ENCODE assay signal across 22 cellular contexts in genomic region chr11:82194521-82194920, GRCh38.
DNase-seq lines count a peak whose midpoint lies in the region; ATAC-seq, FAIRE-seq and TF ChIP-seq lines count a peak whose summit lies in the region.
"Had no signal": no experiment of that assay in that cellular context is flagged by ENCODE, and none has a peak within 500 bp of the region (broad histone marks: within the 10 kb centered on the region; RNA-seq: fewer than 3 reads in every experiment).

No MANE protein-coding gene starts in this region.

- no peaks in the 10 kb centered on the region for H3K36me3 Mint-ChIP-seq in WTC11
- H3K36me3 Mint-ChIP-seq: activated naive CD8-positive, alpha-beta T cell treated with anti-CD3 and anti-CD28 coated beads for 36 hours; CD8-positive, alpha-beta T cell; T-cell had no signal

- CTCF ChIA-PET in WTC11 (lab: Charles Lee): no interaction called here

- no peak for FAIRE-seq in small intestine (lab: Jason Lieb, UNC)
- FAIRE-seq: TTC549 had no signal

- POLR2A ChIA-PET in WTC11 (lab: Charles Lee): no interaction called here

- no peak for DNase-seq in WTC11 (ENCODE audit: low spot score)
- peak; percentile 30 for DNase-seq in small intestine
- DNase-seq in mucosa of descending colon: no peak
- DNase-seq in DMS 273 (lab: John Stamatoyannopoulos, UW; ENCODE audit: unreplicated experiment): no peak
- DNase-seq in cortex of kidney (lab: John Stamatoyannopoulos, UW): no peak
- DNase-seq: activated CD4-positive, alpha-beta T cell treated with anti-CD3 and anti-CD28 coated beads for 4 hours; activated naive CD8-positive, alpha-beta T cell treated with anti-CD3 and anti-CD28 coated beads for 36 hours; CD8-positive, alpha-beta T cell; head of caudate nucleus; NCI-H1436; NCI-H2171; NCI-H526 treated with DMSO at 0.1 percent for 48 hours; SHP77; T-cell; upper lobe of left lung had no signal

- no peaks in the 10 kb centered on the region for H3K27me3 ChIP-seq in small intestine (ENCODE audit: control insufficient read depth in 2 of 2, insufficient read depth in 2 of 2, low read length in 2 of 2)
- H3K27me3 ChIP-seq: upper lobe of left lung had no signal

- intact Hi-C loops in mucosa of descending colon (cut with DNase I, micrococcal nuclease): no loop called here

- H3K9me3 ChIP-seq in small intestine (ENCODE audit: control insufficient read depth, low read depth): no peaks in the 10 kb centered on the region
- H3K9me3 ChIP-seq in mucosa of descending colon: no peaks in the 10 kb centered on the region
- H3K9me3 ChIP-seq: upper lobe of left lung had no signal

- H3K4me3 Mint-ChIP-seq in WTC11: no peak overlapping the region
- H3K4me3 Mint-ChIP-seq: activated naive CD8-positive, alpha-beta T cell treated with anti-CD3 and anti-CD28 coated beads for 36 hours; activated T-helper 17 cell treated with anti-CD3 and anti-CD28 coated beads, Interleukin-2, amount 50 U/mL, for 72 hours; CD8-positive, alpha-beta T cell; neural crest cell; T-cell had no signal

- ATAC-seq in GM21529 (IDR thresholded peaks at IDR 0.05; ENCODE audit: unreplicated experiment) (peak; percentile 80), HG03103 (IDR thresholded peaks at IDR 0.05; ENCODE audit: low read depth, unreplicated experiment) (peak; percentile 72), WTC11 (peak; percentile 47), HG02759 (IDR thresholded peaks at IDR 0.05; ENCODE audit: unreplicated experiment) (no peak), mucosa of descending colon (no peak)
- ATAC-seq: activated T-helper 17 cell treated with anti-CD3 and anti-CD28 coated beads, Interleukin-2, amount 50 U/mL, for 72 hours; CD8-positive, alpha-beta T cell; T-cell had no signal

- WGBS in small intestine, 3 donors: 10 to 66% (median 38%) methylated on average over 7 of the region's 7 CpGs

- H3K27me3 Mint-ChIP-seq in WTC11 (ENCODE audit: low read depth): no peaks in the 10 kb centered on the region
- H3K27me3 Mint-ChIP-seq: activated naive CD8-positive, alpha-beta T cell treated with anti-CD3 and anti-CD28 coated beads for 36 hours; activated T-helper 17 cell treated with anti-CD3 and anti-CD28 coated beads, Interleukin-2, amount 50 U/mL, for 72 hours; T-cell had no signal

- H3K36me3 ChIP-seq in small intestine (ENCODE audit: control insufficient read depth in 2 of 2, insufficient read depth in 2 of 2, low read length in 2 of 2): no peaks in the 10 kb centered on the region
- H3K36me3 ChIP-seq in mucosa of descending colon (ENCODE audit: low read depth): no peaks in the 10 kb centered on the region
- H3K36me3 ChIP-seq: upper lobe of left lung had no signal

- H3K4me1 Mint-ChIP-seq in WTC11: no peaks in the 10 kb centered on the region
- H3K4me1 Mint-ChIP-seq: activated naive CD8-positive, alpha-beta T cell treated with anti-CD3 and anti-CD28 coated beads for 36 hours; activated T-helper 17 cell treated with anti-CD3 and anti-CD28 coated beads, Interleukin-2, amount 50 U/mL, for 72 hours; neural crest cell; T-cell had no signal

- H3K4me1 ChIP-seq in small intestine (ENCODE audit: control insufficient read depth in 2 of 2, insufficient read depth in 1 of 2, low read depth in 1 of 2, low read length in 1 of 2): no peaks in the 10 kb centered on the region
- no peaks in the 10 kb centered on the region for H3K4me1 ChIP-seq in mucosa of descending colon (ENCODE audit: low read depth)
- H3K4me1 ChIP-seq: upper lobe of left lung had no signal

- H3K9me3 Mint-ChIP-seq in WTC11: no peaks in the 10 kb centered on the region
- H3K9me3 Mint-ChIP-seq: activated naive CD8-positive, alpha-beta T cell treated with anti-CD3 and anti-CD28 coated beads for 36 hours; CD8-positive, alpha-beta T cell; neural crest cell; T-cell had no signal

- H3K27ac ChIP-seq in small intestine (ENCODE audit: low read depth in 1 of 2, low read length in 1 of 2): no peak overlapping the region
- H3K27ac ChIP-seq: skin epidermis, upper lobe of left lung had no signal

- no peak overlapping the region for H3K4me3 ChIP-seq in small intestine (ENCODE audit: low read depth in 1 of 2, low read length in 2 of 2)
- H3K4me3 ChIP-seq in mucosa of descending colon: no peak overlapping the region
- H3K4me3 ChIP-seq: skin epidermis, upper lobe of left lung had no signal

- no peak overlapping the region for H3K27ac Mint-ChIP-seq in WTC11
- H3K27ac Mint-ChIP-seq: activated naive CD8-positive, alpha-beta T cell treated with anti-CD3 and anti-CD28 coated beads for 36 hours; activated T-helper 17 cell treated with anti-CD3 and anti-CD28 coated beads, Interleukin-2, amount 50 U/mL, for 72 hours; CD8-positive, alpha-beta T cell; T-cell had no signal

- TF ChIP-seq CTCF in WTC11 (IDR thresholded peaks at IDR 0.05): no peak
- no peak for TF ChIP-seq CTCF in mucosa of descending colon (IDR thresholded peaks at IDR 0.05)

TF ChIP-seq in WTC11, 78 proteins besides CTCF, POLR2A, EP300 and RAD21 (continues in another document):
- TF ChIP-seq, protein P1, sequence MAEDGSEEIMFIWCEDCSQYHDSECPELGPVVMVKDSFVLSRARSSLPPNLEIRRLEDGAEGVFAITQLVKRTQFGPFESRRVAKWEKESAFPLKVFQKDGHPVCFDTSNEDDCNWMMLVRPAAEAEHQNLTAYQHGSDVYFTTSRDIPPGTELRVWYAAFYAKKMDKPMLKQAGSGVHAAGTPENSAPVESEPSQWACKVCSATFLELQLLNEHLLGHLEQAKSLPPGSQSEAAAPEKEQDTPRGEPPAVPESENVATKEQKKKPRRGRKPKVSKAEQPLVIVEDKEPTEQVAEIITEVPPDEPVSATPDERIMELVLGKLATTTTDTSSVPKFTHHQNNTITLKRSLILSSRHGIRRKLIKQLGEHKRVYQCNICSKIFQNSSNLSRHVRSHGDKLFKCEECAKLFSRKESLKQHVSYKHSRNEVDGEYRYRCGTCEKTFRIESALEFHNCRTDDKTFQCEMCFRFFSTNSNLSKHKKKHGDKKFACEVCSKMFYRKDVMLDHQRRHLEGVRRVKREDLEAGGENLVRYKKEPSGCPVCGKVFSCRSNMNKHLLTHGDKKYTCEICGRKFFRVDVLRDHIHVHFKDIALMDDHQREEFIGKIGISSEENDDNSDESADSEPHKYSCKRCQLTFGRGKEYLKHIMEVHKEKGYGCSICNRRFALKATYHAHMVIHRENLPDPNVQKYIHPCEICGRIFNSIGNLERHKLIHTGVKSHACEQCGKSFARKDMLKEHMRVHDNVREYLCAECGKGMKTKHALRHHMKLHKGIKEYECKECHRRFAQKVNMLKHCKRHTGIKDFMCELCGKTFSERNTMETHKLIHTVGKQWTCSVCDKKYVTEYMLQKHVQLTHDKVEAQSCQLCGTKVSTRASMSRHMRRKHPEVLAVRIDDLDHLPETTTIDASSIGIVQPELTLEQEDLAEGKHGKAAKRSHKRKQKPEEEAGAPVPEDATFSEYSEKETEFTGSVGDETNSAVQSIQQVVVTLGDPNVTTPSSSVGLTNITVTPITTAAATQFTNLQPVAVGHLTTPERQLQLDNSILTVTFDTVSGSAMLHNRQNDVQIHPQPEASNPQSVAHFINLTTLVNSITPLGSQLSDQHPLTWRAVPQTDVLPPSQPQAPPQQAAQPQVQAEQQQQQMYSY (CRISPR knock-in tag; IDR thresholded peaks at IDR 0.05): no peak
- no peak for TF ChIP-seq CREM (CRISPR knock-in tag; IDR thresholded peaks at IDR 0.05)
- no peak for TF ChIP-seq FOXJ3 (CRISPR knock-in tag; IDR thresholded peaks at IDR 0.05; ENCODE audit: borderline replicate concordance)
- no peak for TF ChIP-seq ATF2 (CRISPR knock-in tag; IDR thresholded peaks at IDR 0.05; ENCODE audit: borderline replicate concordance, low read depth)
- TF ChIP-seq SP1 (CRISPR knock-in tag; conservative IDR thresholded peaks at IDR 0.05): no peak
- TF ChIP-seq, protein P2, sequence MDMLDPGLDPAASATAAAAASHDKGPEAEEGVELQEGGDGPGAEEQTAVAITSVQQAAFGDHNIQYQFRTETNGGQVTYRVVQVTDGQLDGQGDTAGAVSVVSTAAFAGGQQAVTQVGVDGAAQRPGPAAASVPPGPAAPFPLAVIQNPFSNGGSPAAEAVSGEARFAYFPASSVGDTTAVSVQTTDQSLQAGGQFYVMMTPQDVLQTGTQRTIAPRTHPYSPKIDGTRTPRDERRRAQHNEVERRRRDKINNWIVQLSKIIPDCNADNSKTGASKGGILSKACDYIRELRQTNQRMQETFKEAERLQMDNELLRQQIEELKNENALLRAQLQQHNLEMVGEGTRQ (CRISPR knock-in tag; IDR thresholded peaks at IDR 0.05): no peak
- no peak for TF ChIP-seq GTF2I (CRISPR knock-in tag; conservative IDR thresholded peaks at IDR 0.05)

Comparison
In these comparisons a context has a peak if more than half of its experiments do, and no peak if none do; other contexts are left out.
1. ATAC-seq: peak in GM21529 (single experiment), HG03103 (single experiment) and WTC11 (single experiment); none in HG02759 (single experiment) and mucosa of descending colon (single experiment).